11 cellular contexts compared by ENCODE assay signal in genomic region chr10:124090630-124091209, GRCh38. TPM values are rescaled to one million over a fixed set of nuclear protein-coding genes. Genes with fewer than 3 reads are reported as not detected.
DNase-seq lines count a peak whose midpoint lies in the region; ATAC-seq and TF ChIP-seq lines count a peak whose summit lies in the region.
"Had no signal": no experiment of that assay in that cellular context is flagged by ENCODE, and none has a peak within 500 bp of the region (broad histone marks: within the 10 kb centered on the region; RNA-seq: fewer than 3 reads in every experiment).

No MANE protein-coding gene starts in this region.

- no peaks in the 10 kb centered on the region for H3K36me3 Mint-ChIP-seq in nephron (ENCODE audit: low read depth)

- H3K4me1 ChIP-seq in heart left ventricle: peaks cover 0 to 59% (median 22%) of the 10 kb centered on the region in 12 donors
- peaks cover 48 to 66% of the 10 kb centered on the region in 2 donors for H3K4me1 ChIP-seq in duodenal mucosa (ENCODE audit: control insufficient read depth in 1 of 2, insufficient read depth in 2 of 2, low read length in 2 of 2)
- H3K4me1 ChIP-seq in vagina: peaks cover 55% of the 10 kb centered on the region

- H3K4me1 Mint-ChIP-seq in nephron: peaks cover 56% of the 10 kb centered on the region

- ATAC-seq in heart left ventricle (no peak), Right ventricle myocardium inferior (no peak), GM21447 (IDR thresholded peaks at IDR 0.05; ENCODE audit: unreplicated experiment) (no peak)

- H3K27ac ChIP-seq in heart left ventricle: peak overlapping the region in 2 of 12 donors; percentile 86 to 95
- no peak overlapping the region for H3K27ac ChIP-seq in duodenal mucosa (ENCODE audit: low read depth, low read length)
- H3K27ac ChIP-seq in vagina: no peak overlapping the region

- no peaks in the 10 kb centered on the region for H3K9me3 Mint-ChIP-seq in nephron
- H3K9me3 Mint-ChIP-seq: activated T-helper 2 cell treated with anti-CD3 and anti-CD28 coated beads, Interferon-gamma antibody, Interleukin-2, Interleukin-4, amounts not matched to agents 10 μg/mL and 5 μg/mL and 100 μg/mL, durations not matched to agents 14 hours and 24 hours and 36 hours had no signal

- DNase-seq in heart left ventricle (no peak), Right ventricle myocardium inferior (ENCODE audit: missing footprints) (no peak), vagina (ENCODE audit: extremely low spot score in 2 of 2) (no peak), SKM-1 (lab: John Stamatoyannopoulos, UW; ENCODE audit: unreplicated experiment) (no peak), superior temporal gyrus (ENCODE audit: extremely low spot score) (no peak)
- DNase-seq: cortex of kidney, NCI-H187 treated with DMSO at 0.1 percent for 48 hours had no signal

- peak overlapping the region in 2 of 3 experiments; percentile 61 to 82 for H3K27ac Mint-ChIP-seq in nephron
- H3K27ac Mint-ChIP-seq: activated T-helper 2 cell treated with anti-CD3 and anti-CD28 coated beads, Interferon-gamma antibody, Interleukin-2, Interleukin-4, amounts not matched to agents 10 μg/mL and 5 μg/mL and 100 μg/mL, durations not matched to agents 14 hours and 24 hours and 36 hours had no signal

- peaks cover 47% of the 10 kb centered on the region for H3K27me3 Mint-ChIP-seq in nephron (ENCODE audit: low read depth)

- peak overlapping the region; percentile 85 to 94 (median 91) for H3K4me3 Mint-ChIP-seq in nephron

- WGBS in heart left ventricle, 4 donors: 62 to 68% (median 64%) methylated on average over 6 of the region's 6 CpGs

- H3K9ac ChIP-seq in duodenal mucosa (ENCODE audit: low read depth in 1 of 2, low read length in 2 of 2): peak overlapping the region; percentile 10 to 37

- H3K4me3 ChIP-seq in heart left ventricle (peak overlapping the region in 8 of 12 donors; percentile 56 to 82 (median 68)), duodenal mucosa (ENCODE audit: low read depth in 1 of 2, low read length in 2 of 2) (peak overlapping the region; percentile 60 to 75), vagina (peak overlapping the region; percentile 61 to 91)

- H3K9me3 ChIP-seq in heart left ventricle (no peaks in the 10 kb centered on the region), duodenal mucosa (ENCODE audit: control insufficient read depth in 1 of 2, low read length in 2 of 2) (no peaks in the 10 kb centered on the region), vagina (no peaks in the 10 kb centered on the region)

- intact Hi-C loops in heart left ventricle (cut with DNase I) (loop anchor here in 3 of 10 donors (5.0 to 10.0 kb wide), 4 partner anchors 63 to 157 kb away; no protein-coding TSS in a partner anchor), Right ventricle myocardium inferior (cut with DNase I) (no loop called here), vagina (cut with DNase I) (loop anchor here (5.0 kb wide), 2 partner anchors 62 to 98 kb away; no protein-coding TSS in a partner anchor)

- peaks cover 0 to 51% (median 5%) of the 10 kb centered on the region in 9 donors for H3K27me3 ChIP-seq in heart left ventricle
- peaks cover 23 to 35% of the 10 kb centered on the region in 2 donors for H3K27me3 ChIP-seq in duodenal mucosa (ENCODE audit: control insufficient read depth in 1 of 2, insufficient read depth in 2 of 2, low read length in 2 of 2)
- no peaks in the 10 kb centered on the region for H3K27me3 ChIP-seq in vagina

- no peak for TF ChIP-seq POLR2A in heart left ventricle (IDR thresholded peaks at IDR 0.05)
- no peak for TF ChIP-seq POLR2A in vagina (IDR thresholded peaks at IDR 0.05)

- TF ChIP-seq CTCF in heart left ventricle (IDR thresholded peaks at IDR 0.05) (no peak), nephron (IDR thresholded peaks at IDR 0.05; ENCODE audit: unreplicated experiment in 3 of 3) (no peak), vagina (IDR thresholded peaks at IDR 0.05) (no peak)

- H3K36me3 ChIP-seq in heart left ventricle (no peaks in the 10 kb centered on the region), duodenal mucosa (ENCODE audit: control insufficient read depth in 1 of 2, insufficient read depth in 2 of 2, low read length in 2 of 2) (no peaks in the 10 kb centered on the region), vagina (no peaks in the 10 kb centered on the region)

RNA-seq across cellular contexts. Expression of gene CHST15, which starts 2.7 kb away (rescaled TPM):
- 10 to 100 TPM in 2 of 9 donors, 1 to 10 TPM in 7; 3.4 to 27.1 (median 4.2) TPM for total RNA-seq in heart left ventricle
- 1 to 10 TPM in 1 of 2 donors, under 1 TPM in 1; 0.88 to 3.1 TPM for polyA plus RNA-seq in heart left ventricle
- total RNA-seq in Right ventricle myocardium inferior: 3.8 TPM
- total RNA-seq in vagina: 27.0 TPM
- total RNA-seq: activated T-helper 2 cell treated with anti-CD3 and anti-CD28 coated beads, Interferon-gamma antibody, Interleukin-2, Interleukin-4, amounts not matched to agents 10 μg/mL and 5 μg/mL and 100 μg/mL, durations not matched to agents 14 hours and 24 hours and 36 hours had no signal
